Comparison of ENCODE assay signal across 20 cellular contexts in genomic region chr10:1374501-1374900, GRCh38.
DNase-seq lines count a peak whose midpoint lies in the region; FAIRE-seq and TF ChIP-seq lines count a peak whose summit lies in the region.
"Had no signal": no experiment of that assay in that cellular context is flagged by ENCODE, and none has a peak within 500 bp of the region (broad histone marks: within the 10 kb centered on the region; RNA-seq: fewer than 3 reads in every experiment).

No MANE protein-coding gene starts in this region.

- no peak overlapping the region for H3K4me3 Mint-ChIP-seq in osteocyte (ENCODE audit: unreplicated experiment)
- H3K4me3 Mint-ChIP-seq: B cell; CD8-positive, alpha-beta T cell had no signal

- H3K27ac Mint-ChIP-seq in osteocyte (ENCODE audit: unreplicated experiment), result no peak overlapping the region
- H3K27ac Mint-ChIP-seq: B cell; CD8-positive, alpha-beta T cell had no signal

- peaks cover 3% of the 10 kb centered on the region for H3K36me3 Mint-ChIP-seq in osteocyte (ENCODE audit: unreplicated experiment)
- H3K36me3 Mint-ChIP-seq: CD8-positive, alpha-beta T cell had no signal

- H3K9me3 ChIP-seq in BLaER1 treated with 17β-estradiol and CSF1 and Interleukin-3, amounts not matched to agents 10 nM and 100 nM (replicated peaks in 1 of 11), result peaks cover 0 to 6% (median 0%) of the 10 kb centered on the region in 11 experiments; a peak in 1 of 22 replicates

- peak overlapping the region in 8 of 11 experiments; percentile 30 to 71 (median 53); a peak in 14 of 22 replicates for H3K4me2 ChIP-seq in BLaER1 treated with 17β-estradiol and CSF1 and Interleukin-3, amounts not matched to agents 10 nM and 100 nM

- H3K27ac ChIP-seq in BLaER1 treated with 17β-estradiol and CSF1 and Interleukin-3, amounts not matched to agents 10 nM and 100 nM, result no peak overlapping the region
- H3K27ac ChIP-seq: SK-N-MC had no signal

- peaks cover 10% of the 10 kb centered on the region for H3K4me1 Mint-ChIP-seq in osteocyte (ENCODE audit: unreplicated experiment)

- FAIRE-seq in RCC 7860 (lab: Jason Lieb, UNC), result no peak
- FAIRE-seq: D721Med, GM12891, GM18507 had no signal

- no peaks in the 10 kb centered on the region; a peak in 1 of 22 replicates for H4K20me1 ChIP-seq in BLaER1 treated with 17β-estradiol and CSF1 and Interleukin-3, amounts not matched to agents 10 nM and 100 nM

- no peak overlapping the region for H3K9ac ChIP-seq in BLaER1 treated with 17β-estradiol and CSF1 and Interleukin-3, amounts not matched to agents 10 nM and 100 nM

- H3K36me3 ChIP-seq in BLaER1 treated with 17β-estradiol and CSF1 and Interleukin-3, amounts not matched to agents 10 nM and 100 nM, result no peaks in the 10 kb centered on the region

- peaks cover 0 to 15% (median 0%) of the 10 kb centered on the region in 11 experiments; a peak in 7 of 22 replicates for H3K27me3 ChIP-seq in BLaER1 treated with 17β-estradiol and CSF1 and Interleukin-3, amounts not matched to agents 10 nM and 100 nM

- peak; percentile 22 for DNase-seq in D341Med (ENCODE audit: low spot score)
- DNase-seq in iPS-NIHi7 (ENCODE audit: extremely low spot score), result peak; percentile 7
- peak; percentile 78 for DNase-seq in osteocyte (ENCODE audit: extremely low spot score, unreplicated experiment)
- no peak for DNase-seq in activated CD4-positive, CD25-positive, alpha-beta regulatory T cell (lab: John Stamatoyannopoulos, UW)
- DNase-seq in RCC 7860 (ENCODE audit: low spot score), result no peak
- DNase-seq in NCI-H2107 treated with DMSO at 0.1 percent for 48 hours (lab: John Stamatoyannopoulos, UW; ENCODE audit: unreplicated experiment), result no peak
- DNase-seq in activated CD4-positive, alpha-beta T cell treated with anti-CD3 and anti-CD28 coated beads for 1 hour, result no peak
- DNase-seq: GF-D8, GOT3, KBM-7, NCI-H1436, NCI-H2081, NCI-H524 treated with DMSO at 0.1 percent for 48 hours had no signal

- TF ChIP-seq CTCF in osteocyte (IDR thresholded peaks at IDR 0.05), result no peak

- peaks cover 7 to 28% (median 21%) of the 10 kb centered on the region in 10 experiments for H3K4me1 ChIP-seq in BLaER1 treated with 17β-estradiol and CSF1 and Interleukin-3, amounts not matched to agents 10 nM and 100 nM

- no peak overlapping the region for H3K4me3 ChIP-seq in BLaER1 treated with 17β-estradiol and CSF1 and Interleukin-3, amounts not matched to agents 10 nM and 100 nM
- H3K4me3 ChIP-seq: SK-N-MC had no signal

- no peaks in the 10 kb centered on the region for H3K9me3 Mint-ChIP-seq in osteocyte (ENCODE audit: unreplicated experiment)
- H3K9me3 Mint-ChIP-seq: CD8-positive, alpha-beta T cell had no signal

- peaks cover 14% of the 10 kb centered on the region for H3K27me3 Mint-ChIP-seq in osteocyte (ENCODE audit: unreplicated experiment)

Comparison
In these comparisons a context has a peak if more than half of its experiments do, and no peak if none do; other contexts are left out.
1. DNase-seq: peak in D341Med (single experiment), iPS-NIHi7 (single experiment) and osteocyte (single experiment); none in activated CD4-positive, CD25-positive, alpha-beta regulatory T cell (0 of 4), RCC 7860 (single experiment), NCI-H2107 treated with DMSO at 0.1 percent for 48 hours (single experiment) and activated CD4-positive, alpha-beta T cell treated with anti-CD3 and anti-CD28 coated beads for 1 hour (single experiment).